ENCODE assay signal across 28 cellular contexts in genomic region chr2:51053213-51053612, GRCh38. TPM values are rescaled to one million over a fixed set of nuclear protein-coding genes. Genes with fewer than 3 reads are reported as not detected.
"Had no signal": no experiment of that assay in that cellular context is flagged by ENCODE, and none has a peak within 500 bp of the region (broad histone marks: within the 10 kb centered on the region; RNA-seq: fewer than 3 reads in every experiment).

No MANE protein-coding gene starts in this region.

- H3K4me3 ChIP-seq: colonic mucosa, coronary artery, dorsolateral prefrontal cortex, esophagus muscularis mucosa, esophagus squamous epithelium, gastrocnemius medialis, gastroesophageal sphincter, heart left ventricle, heart right ventricle had no signal

- H3K4me1 ChIP-seq: colonic mucosa, esophagus muscularis mucosa, esophagus squamous epithelium, foreskin keratinocyte, gastrocnemius medialis, gastroesophageal sphincter, heart left ventricle, heart right ventricle had no signal

- H3K9me3 ChIP-seq: colonic mucosa, esophagus squamous epithelium, gastrocnemius medialis had no signal

- H3K27ac ChIP-seq: colonic mucosa, coronary artery, dorsolateral prefrontal cortex, epithelial cell of prostate, esophagus muscularis mucosa, esophagus squamous epithelium, foreskin keratinocyte, gastrocnemius medialis, gastroesophageal sphincter, heart left ventricle, heart right ventricle had no signal

- H3K36me3 ChIP-seq: colonic mucosa, esophagus muscularis mucosa, esophagus squamous epithelium, gastrocnemius medialis, gastroesophageal sphincter, heart left ventricle, heart right ventricle had no signal

- DNase-seq: colonic mucosa; cortex of kidney; dermis blood vessel endothelial cell; dorsolateral prefrontal cortex; effector CD4-positive, alpha-beta T cell; effector CD8-positive, alpha-beta T cell; effector memory CD4-positive, alpha-beta T cell; effector memory CD8-positive, alpha-beta T cell; endodermal cell; erythroblast; esophagus squamous epithelium; foreskin fibroblast; foreskin keratinocyte; foreskin melanocyte; gastrocnemius medialis; glutamatergic neuron; head of caudate nucleus; heart left ventricle; heart right ventricle had no signal

- FAIRE-seq: colon, endometrium, endothelial cell of umbilical vein, frontal cortex had no signal

- H3K27me3 ChIP-seq: colonic mucosa, dorsolateral prefrontal cortex, esophagus muscularis mucosa, esophagus squamous epithelium, foreskin keratinocyte, gastrocnemius medialis, gastroesophageal sphincter, heart left ventricle, heart right ventricle had no signal

RNA-seq across cellular contexts. Expression of gene NRXN1, which starts 21.3 kb away (rescaled TPM):
- polyA plus RNA-seq: endothelial cell of umbilical vein, fibroblast of lung, foreskin keratinocyte had no signal
